26 cellular contexts compared by ENCODE assay signal in genomic region chr2:218012306-218012705, GRCh38. TPM values are rescaled to one million over a fixed set of nuclear protein-coding genes. Genes with fewer than 3 reads are reported as not detected.
DNase-seq lines count a peak whose midpoint lies in the region; ATAC-seq and TF ChIP-seq lines count a peak whose summit lies in the region.
"Had no signal": no experiment of that assay in that cellular context is flagged by ENCODE, and none has a peak within 500 bp of the region (broad histone marks: within the 10 kb centered on the region; RNA-seq: fewer than 3 reads in every experiment).

No MANE protein-coding gene starts in this region.

- TF ChIP-seq CTCF in left ventricle myocardium inferior (IDR thresholded peaks at IDR 0.05; ENCODE audit: borderline replicate concordance) (no peak), endothelial cell (IDR thresholded peaks at IDR 0.05; ENCODE audit: unreplicated experiment) (no peak), nephron (IDR thresholded peaks at IDR 0.05; ENCODE audit: unreplicated experiment in 3 of 3) (no peak)

- H3K4me1 ChIP-seq in left ventricle myocardium inferior = peaks cover 44% of the 10 kb centered on the region
- H3K4me1 ChIP-seq: HAP-1 had no signal

- H3K4me3 Mint-ChIP-seq in endothelial cell (ENCODE audit: unreplicated experiment) (peak overlapping the region; percentile 51), nephron (peak overlapping the region in 1 of 3 experiments; percentile 35)
- H3K4me3 Mint-ChIP-seq: CD4-positive, alpha-beta T cell had no signal

- H3K9me3 ChIP-seq in left ventricle myocardium inferior (replicated peaks) = no peaks in the 10 kb centered on the region
- H3K9me3 ChIP-seq: HAP-1, MG63, SJSA1 had no signal

- peaks cover 3% of the 10 kb centered on the region for H3K36me3 Mint-ChIP-seq in endothelial cell (ENCODE audit: low read depth, unreplicated experiment)
- H3K36me3 Mint-ChIP-seq in nephron (ENCODE audit: low read depth) = no peaks in the 10 kb centered on the region

- H3K4me1 Mint-ChIP-seq in endothelial cell (ENCODE audit: unreplicated experiment) (peaks cover 46% of the 10 kb centered on the region), nephron (peaks cover 58% of the 10 kb centered on the region)

- no peaks in the 10 kb centered on the region for H3K36me3 ChIP-seq in left ventricle myocardium inferior
- H3K36me3 ChIP-seq: HAP-1, MG63, SJSA1 had no signal

- H3K27me3 Mint-ChIP-seq in endothelial cell (ENCODE audit: unreplicated experiment) (peaks cover 12% of the 10 kb centered on the region), nephron (ENCODE audit: low read depth) (peaks cover 35% of the 10 kb centered on the region)

- H3K27ac ChIP-seq in left ventricle myocardium inferior (replicated peaks) = no peak overlapping the region
- H3K27ac ChIP-seq: 22Rv1, GM23248, PC-9, SJSA1 had no signal

- H3K27ac Mint-ChIP-seq in endothelial cell (ENCODE audit: unreplicated experiment) (no peak overlapping the region), nephron (peak overlapping the region; percentile 12 to 61 (median 51))
- H3K27ac Mint-ChIP-seq: CD4-positive, alpha-beta T cell had no signal

- intact Hi-C loops in Right ventricle myocardium inferior (cut with DNase I) = no loop called here
- intact Hi-C loops in left ventricle myocardium inferior (cut with micrococcal nuclease) = no loop called here

- H3K27me3 ChIP-seq in left ventricle myocardium inferior (ENCODE audit: low read depth) = peaks cover 26% of the 10 kb centered on the region
- H3K27me3 ChIP-seq: MG63 had no signal

- DNase-seq in Right ventricle myocardium inferior (ENCODE audit: missing footprints) (peak; percentile 40), left ventricle myocardium inferior (no peak), endothelial cell (ENCODE audit: low spot score) (no peak), NOMO-1 treated with dmso at 0.1 percent for 144 hours (lab: John Stamatoyannopoulos, UW; ENCODE audit: unreplicated experiment) (no peak), NCI-H2227 treated with DMSO at 0.1 percent for 48 hours (lab: John Stamatoyannopoulos, UW) (no peak), putamen (ENCODE audit: low spot score) (no peak)
- DNase-seq: ACHN; CD4-positive, alpha-beta T cell; GM23248; KG1; MG63; NCI-H1105 treated with DMSO at 0.1 percent for 48 hours; NCI-H146; NCI-H2029; NCI-H446 treated with DMSO at 0.1 percent for 48 hours; NCI-H526; NCI-H82; NK-92 treated with Interleukin-12 subunit alpha and Interleukin-12 subunit beta, amount 100 ng/mL, for 24 hours; PC-9; Right ventricle myocardium superior had no signal

- H3K4me3 ChIP-seq in left ventricle myocardium inferior = no peak overlapping the region
- H3K4me3 ChIP-seq: GM23248, HAP-1, MG63, PC-9, SJSA1 had no signal

- H3K9me3 Mint-ChIP-seq in endothelial cell (ENCODE audit: unreplicated experiment) (no peaks in the 10 kb centered on the region), nephron (no peaks in the 10 kb centered on the region)
- H3K9me3 Mint-ChIP-seq: CD4-positive, alpha-beta T cell had no signal

- no peak for ATAC-seq in Right ventricle myocardium inferior
- no peak for ATAC-seq in GM19455 (IDR thresholded peaks at IDR 0.05; ENCODE audit: unreplicated experiment)

RNA-seq across cellular contexts. Expression of gene TNS1, which starts 9.5 kb away (rescaled TPM):
- total RNA-seq in Right ventricle myocardium inferior = 705 TPM
- 828 TPM for total RNA-seq in left ventricle myocardium inferior
- 11.6 TPM for total RNA-seq in endothelial cell (ENCODE audit: unreplicated experiment)

RNA-seq across cellular contexts. Expression of gene RUFY4, which starts 56.7 kb away (rescaled TPM):
- total RNA-seq in Right ventricle myocardium inferior (not detected), left ventricle myocardium inferior (not detected), endothelial cell (ENCODE audit: unreplicated experiment) (not detected)
- total RNA-seq: GM23248, PC-9, Right ventricle myocardium superior, RPMI7951, SJSA1 had no signal

Comparison
In these comparisons a context has a peak if more than half of its experiments do, and no peak if none do; other contexts are left out.
1. RNA of gene TNS1, which starts 9.5 kb away (total RNA-seq): 828 TPM in left ventricle myocardium inferior (single experiment) and 705 TPM in Right ventricle myocardium inferior (single experiment); 11.6 TPM in endothelial cell (single experiment); every median in the first group is over 10 times any median in the second.